Comparison of ENCODE assay signal across 8 cellular contexts in the genomic region with DNA sequence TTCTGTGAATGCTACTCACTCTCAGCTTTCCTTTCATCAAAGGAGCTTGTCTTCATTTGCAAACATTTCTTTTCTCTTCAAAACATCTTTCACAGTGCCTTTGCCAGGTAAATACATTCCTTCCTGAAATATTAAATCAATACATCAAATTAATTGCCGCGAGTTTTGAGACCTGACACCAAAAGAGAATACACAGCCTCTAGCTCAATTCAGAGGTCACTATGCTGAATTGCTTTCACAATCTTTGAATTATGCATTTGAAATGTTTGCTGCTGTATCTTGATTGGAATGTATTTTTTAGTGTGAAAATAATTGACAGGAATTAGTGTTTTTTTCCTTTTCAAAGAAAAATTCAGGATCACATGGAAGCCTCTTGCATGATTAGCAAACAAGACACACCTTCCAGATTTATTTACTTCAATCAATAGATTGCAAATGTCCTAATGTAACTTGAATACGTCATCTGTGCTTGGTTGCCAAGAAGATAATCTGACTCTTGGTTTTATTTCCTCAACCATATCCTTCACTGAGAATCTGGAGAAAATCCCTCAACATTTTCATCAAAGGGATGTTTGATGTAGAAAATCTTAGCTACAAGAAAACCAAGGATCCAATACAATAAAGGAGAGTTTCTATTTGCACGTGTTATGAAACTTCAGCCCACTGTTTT.
"Had no signal": no experiment of that assay in that cellular context is flagged by ENCODE, and none has a peak within 500 bp of the region (broad histone marks: within the 10 kb centered on the region; RNA-seq: fewer than 3 reads in every experiment).

No MANE protein-coding gene starts in this region.

- H3K9ac ChIP-seq: GM23248 had no signal

- H2AFZ ChIP-seq: GM23248 had no signal

- H3K27ac Mint-ChIP-seq: HFFc6 had no signal

- H3K9me3 ChIP-seq: HAP-1 had no signal

- H3K4me3 Mint-ChIP-seq: HFFc6 had no signal

- FAIRE-seq: HTR-8/SVneo had no signal

- DNase-seq: GM23248, GOT3, H7, HFFc6, IMR-90 had no signal

- H3K27ac ChIP-seq: GM23248 had no signal

- H3K4me3 ChIP-seq: GM23248, HAP-1 had no signal

- ATAC-seq: HCT116 had no signal

- H3K36me3 ChIP-seq: HAP-1 had no signal
